ENCODE assay signal across 8 cellular contexts in the genomic region with DNA sequence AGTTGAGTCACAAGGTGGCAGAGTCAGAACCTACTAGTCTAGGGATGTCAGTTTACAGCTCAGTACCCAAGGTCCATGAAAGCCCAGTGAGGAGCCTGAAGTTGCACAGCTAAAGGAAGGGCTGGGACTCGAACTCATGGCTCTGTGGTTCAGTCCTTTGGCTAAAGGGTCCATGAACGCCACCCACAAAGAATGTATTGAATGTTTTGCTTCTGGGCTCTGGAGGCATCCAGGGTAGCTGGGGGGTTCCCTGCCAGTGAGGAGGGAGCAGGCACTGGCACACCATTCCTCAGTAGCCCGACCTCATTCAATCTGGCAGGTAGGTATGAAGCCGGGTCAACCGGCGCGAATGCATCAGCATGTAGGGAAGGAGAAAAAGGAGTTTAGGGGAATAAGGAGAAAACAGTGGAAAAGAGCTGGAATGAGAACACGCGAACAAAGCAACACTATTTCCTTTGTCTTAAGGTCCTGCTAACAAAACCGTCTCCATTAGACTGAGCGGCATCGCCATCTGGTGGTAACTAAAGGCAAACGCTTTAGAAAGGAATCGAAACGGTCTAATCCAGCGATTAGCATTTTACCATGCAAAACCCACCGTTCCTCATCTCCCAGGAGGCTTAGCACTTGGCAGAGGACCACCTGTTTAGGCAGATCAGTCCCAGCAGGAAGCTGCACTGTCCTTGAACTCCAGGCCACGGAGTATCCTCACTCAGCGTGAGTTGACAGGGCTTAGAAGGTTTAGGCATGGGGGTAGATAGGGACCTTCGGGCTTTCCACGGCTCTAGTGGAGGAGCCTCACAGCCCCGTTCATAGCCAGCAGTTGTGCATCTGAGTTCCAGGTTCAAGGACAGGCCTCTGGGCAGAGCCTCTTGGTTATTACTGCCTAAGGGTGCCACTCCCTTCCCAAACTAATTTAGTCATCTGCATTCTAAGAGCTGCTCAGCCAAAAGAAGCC.
DNase-seq lines count a peak whose midpoint lies in the region; ATAC-seq and TF ChIP-seq lines count a peak whose summit lies in the region.

No MANE protein-coding gene starts in this region.

- H3K27me3 ChIP-seq in BJ (ENCODE audit: control insufficient read depth, insufficient read depth, low read length) = no peaks in the 10 kb centered on the region

- H3K36me3 ChIP-seq in BJ (ENCODE audit: control insufficient read depth, insufficient read depth, low read length) = peaks cover 1% of the 10 kb centered on the region

- H3K36me3 Mint-ChIP-seq in endothelial cell (ENCODE audit: low read depth, unreplicated experiment) = peaks cover 39% of the 10 kb centered on the region

- peaks cover 14% of the 10 kb centered on the region for H3K27me3 Mint-ChIP-seq in endothelial cell (ENCODE audit: unreplicated experiment)

- H3K9me3 Mint-ChIP-seq in endothelial cell (ENCODE audit: unreplicated experiment) = no peaks in the 10 kb centered on the region

- TF ChIP-seq CTCF in BJ (IDR thresholded peaks at IDR 0.05; ENCODE audit: insufficient read depth, low read depth, low read length) (peak; percentile 82), endothelial cell (IDR thresholded peaks at IDR 0.05; ENCODE audit: unreplicated experiment) (peak; percentile 63)

- H3K4me3 Mint-ChIP-seq in endothelial cell (ENCODE audit: unreplicated experiment) = no peak overlapping the region

- POLR2A ChIA-PET in BJ (lab: Charles Lee) = interaction anchor here (0.6 to 1.0 kb wide), 2 partner anchors 25 to 477 kb away, joined by 3 to 4 read pairs; no protein-coding TSS in a partner anchor

- no peak for DNase-seq in BJ (ENCODE audit: low read depth)
- DNase-seq in NCI-H748 treated with DMSO at 0.1 percent for 48 hours (lab: John Stamatoyannopoulos, UW) = peak; percentile 83
- peak; percentile 74 for DNase-seq in activated CD8-positive, alpha-beta memory T cell treated with anti-CD3 and anti-CD28 coated beads for 24 hours
- peak; percentile 60 for DNase-seq in endothelial cell (ENCODE audit: low spot score)
- peak; percentile 79 for DNase-seq in mesenteric fat pad (ENCODE audit: low spot score)
- peak; percentile 24 to 29 for DNase-seq in stimulated activated CD8-positive, alpha-beta memory T cell treated with anti-CD3 and anti-CD28 coated beads, Interleukin-2, amount 100 ng/mL, for 1 hour (ENCODE audit: low read depth in 2 of 2)
- DNase-seq in cortex of kidney (lab: John Stamatoyannopoulos, UW) = no peak

- no peak overlapping the region for H3K4me3 ChIP-seq in BJ (ENCODE audit: low read depth, low read length)

- H3K27ac Mint-ChIP-seq in endothelial cell (ENCODE audit: unreplicated experiment) = peak overlapping the region; percentile 68

- CTCF ChIA-PET in BJ (lab: Yijun Ruan, JAX) = interaction anchor here (0.6 to 5.1 kb wide), 31 partner anchors 8 to 186 kb away, joined by 3 to 59 read pairs (median 3); no protein-coding TSS in a partner anchor

- ATAC-seq in HG02759 (IDR thresholded peaks at IDR 0.05; ENCODE audit: unreplicated experiment) = peak; percentile 36

- peaks cover 37% of the 10 kb centered on the region for H3K4me1 Mint-ChIP-seq in endothelial cell (ENCODE audit: unreplicated experiment)

Comparison
In these comparisons a context has a peak if more than half of its experiments do, and no peak if none do; other contexts are left out.
1. DNase-seq: peak in NCI-H748 treated with DMSO at 0.1 percent for 48 hours (single experiment), activated CD8-positive, alpha-beta memory T cell treated with anti-CD3 and anti-CD28 coated beads for 24 hours (single experiment), endothelial cell (single experiment), mesenteric fat pad (single experiment) and stimulated activated CD8-positive, alpha-beta memory T cell treated with anti-CD3 and anti-CD28 coated beads, Interleukin-2, amount 100 ng/mL, for 1 hour (2 of 2); none in BJ (single experiment) and cortex of kidney (single experiment).